Comparison of ENCODE assay signal across 15 cellular contexts in genomic region chr2:234102112-234102511, GRCh38. TPM values are rescaled to one million over a fixed set of nuclear protein-coding genes. Genes with fewer than 3 reads are reported as not detected.
DNase-seq lines count a peak whose midpoint lies in the region; ATAC-seq, FAIRE-seq and TF ChIP-seq lines count a peak whose summit lies in the region.
"Had no signal": no experiment of that assay in that cellular context is flagged by ENCODE, and none has a peak within 500 bp of the region (broad histone marks: within the 10 kb centered on the region; RNA-seq: fewer than 3 reads in every experiment).

No MANE protein-coding gene starts in this region.

- no peak overlapping the region for H2BK120ac ChIP-seq in H1 (replicated peaks; ENCODE audit: low read depth, low read length)

- H3K4me2 ChIP-seq in H1 (ENCODE audit: insufficient read depth in 1 of 2, low read depth in 2 of 2, low read length in 2 of 2), result no peak overlapping the region
- H3K4me2 ChIP-seq: SK-N-SH had no signal

- no peak overlapping the region for H2BK20ac ChIP-seq in H1 (ENCODE audit: low read length)

- TF ChIP-seq EP300 in H1 (IDR thresholded peaks at IDR 0.05; ENCODE audit: borderline replicate concordance in 1 of 2, low read depth in 2 of 2, low read length in 2 of 2) (no peak), stomach (IDR thresholded peaks at IDR 0.05) (no peak)

- H3K36me3 Mint-ChIP-seq in activated naive CD8-positive, alpha-beta T cell treated with anti-CD3 and anti-CD28 coated beads, Interleukin-2, amount 10 ng/mL, durations not matched to agents 7 days and 5 days, result peaks cover 4% of the 10 kb centered on the region
- no peaks in the 10 kb centered on the region for H3K36me3 Mint-ChIP-seq in activated naive CD8-positive, alpha-beta T cell treated with anti-CD3 and anti-CD28 coated beads for 36 hours

- no peak overlapping the region for H3K23ac ChIP-seq in H1 (ENCODE audit: insufficient read length)

- peaks cover 27% of the 10 kb centered on the region for H3K4me1 Mint-ChIP-seq in activated naive CD8-positive, alpha-beta T cell treated with anti-CD3 and anti-CD28 coated beads, Interleukin-2, amount 10 ng/mL, durations not matched to agents 7 days and 5 days
- peaks cover 18% of the 10 kb centered on the region for H3K4me1 Mint-ChIP-seq in activated naive CD8-positive, alpha-beta T cell treated with anti-CD3 and anti-CD28 coated beads for 36 hours

- H3K27me3 Mint-ChIP-seq in activated naive CD8-positive, alpha-beta T cell treated with anti-CD3 and anti-CD28 coated beads, Interleukin-2, amount 10 ng/mL, durations not matched to agents 7 days and 5 days, result peaks cover 7% of the 10 kb centered on the region
- no peaks in the 10 kb centered on the region for H3K27me3 Mint-ChIP-seq in activated naive CD8-positive, alpha-beta T cell treated with anti-CD3 and anti-CD28 coated beads for 36 hours

- DNase-seq in activated naive CD8-positive, alpha-beta T cell treated with anti-CD3 and anti-CD28 coated beads, Interleukin-2, amount 10 ng/mL, durations not matched to agents 7 days and 5 days, result no peak
- DNase-seq in activated naive CD8-positive, alpha-beta T cell treated with anti-CD3 and anti-CD28 coated beads for 36 hours, result no peak
- DNase-seq in NCI-H2107 treated with DMSO at 0.1 percent for 48 hours (lab: John Stamatoyannopoulos, UW; ENCODE audit: unreplicated experiment) (peak; percentile 13), H1 (ENCODE audit: low read depth in 1 of 2, low spot score in 2 of 2) (no peak), stomach (peak; percentile 44), GM20000 (ENCODE audit: low spot score) (no peak), posterior vena cava (ENCODE audit: low spot score) (no peak), pons (ENCODE audit: low spot score) (no peak)
- DNase-seq: activated CD4-positive, alpha-beta T cell treated with anti-CD3 and anti-CD28 coated beads for 1 hour; activated gamma-delta T cell; C1 segment of cervical spinal cord; midbrain; SK-N-SH had no signal

- no peak overlapping the region for H2BK12ac ChIP-seq in H1 (ENCODE audit: low read depth, low read length)

- H3K9me3 ChIP-seq in H1 (ENCODE audit: insufficient read depth in 2 of 2, low read depth in 1 of 2, low read length in 1 of 2) (no peaks in the 10 kb centered on the region), stomach (no peaks in the 10 kb centered on the region)
- H3K9me3 ChIP-seq: SK-N-SH had no signal

- no peaks in the 10 kb centered on the region for H3K4me1 ChIP-seq in H1 (replicated peaks in 1 of 4; ENCODE audit: control insufficient read depth in 3 of 4, insufficient read depth in 4 of 4, low read length in 3 of 4)
- no peaks in the 10 kb centered on the region for H3K4me1 ChIP-seq in stomach

- H3K4me3 ChIP-seq in H1 (ENCODE audit: extremely low read depth in 1 of 4, insufficient read depth in 2 of 4, low read depth in 3 of 4, low read length in 4 of 4) (no peak overlapping the region), stomach (no peak overlapping the region)

- H3K23me2 ChIP-seq in H1 (ENCODE audit: low read depth, low read length), result no peaks in the 10 kb centered on the region; the same call in 1 of the 2 replicates

- WGBS in H1 (ENCODE audit: extremely low coverage in 1 of 2, insufficient coverage in 1 of 2, insufficient read length in 1 of 2, insufficient replicate concordance in 2 of 2, low coverage in 1 of 2, low lambda C conversion rate in 2 of 2, missing lambda C conversion rate in 1 of 2), 2 experiments, result 81% methylated on average over 3 of the region's 3 CpGs; no CpG with 5 or more reads in 1 of the 2 experiments
- 31 to 50% (median 42%) methylated on average over 3 of the region's 3 CpGs for WGBS in stomach, 5 donors

- CTCF ChIA-PET in H1 (lab: Charles Lee; ENCODE audit: partially characterized antibody), result interaction anchor here (0.8 kb wide), 1 partner anchor 120 kb away, joined by 3 read pairs; no protein-coding TSS in a partner anchor

- no peak overlapping the region for H3K14ac ChIP-seq in H1 (ENCODE audit: insufficient read length)

- H3K79me1 ChIP-seq in H1 (ENCODE audit: low read depth, low read length), result no peaks in the 10 kb centered on the region

- no peak overlapping the region for H4K91ac ChIP-seq in H1 (replicated peaks; ENCODE audit: insufficient read length, low read length)

- H3K9ac ChIP-seq in H1 (replicated peaks in 1 of 4; ENCODE audit: extremely low read depth in 1 of 4, low read depth in 3 of 4, low read length in 3 of 4), result no peak overlapping the region
- H3K9ac ChIP-seq: SK-N-SH had no signal

- H3K18ac ChIP-seq in H1 (ENCODE audit: extremely low read depth, low read length), result no peak overlapping the region

- ATAC-seq in activated naive CD8-positive, alpha-beta T cell treated with anti-CD3 and anti-CD28 coated beads, Interleukin-2, amount 10 ng/mL, durations not matched to agents 7 days and 5 days (ENCODE audit: low read depth), result peak; percentile 85

- TF ChIP-seq POLR2A in H1 (IDR thresholded peaks at IDR 0.05; ENCODE audit: control extremely low read depth in 1 of 2, low read depth in 2 of 2, low read length in 2 of 2) (no peak), stomach (IDR thresholded peaks at IDR 0.05) (no peak)

- no peak overlapping the region for H2AK5ac ChIP-seq in H1 (ENCODE audit: low read depth, low read length)

- H3K27ac ChIP-seq in H1 (ENCODE audit: low read depth, low read length) (no peak overlapping the region), stomach (no peak overlapping the region)

- no peak overlapping the region for H3K4ac ChIP-seq in H1 (replicated peaks; ENCODE audit: insufficient read length, low read depth, low read length)

- intact Hi-C loops in stomach (cut with DNase I; ENCODE audit: low total_unique reads) (no loop called here), posterior vena cava (cut with DNase I) (no loop called here)

- H3K27me3 ChIP-seq in H1 (replicated peaks in 1 of 4; ENCODE audit: control insufficient read depth in 3 of 4, extremely low read depth in 1 of 4, insufficient read depth in 3 of 4, low read length in 3 of 4) (no peaks in the 10 kb centered on the region), stomach (no peaks in the 10 kb centered on the region)

- no peak overlapping the region for H4K8ac ChIP-seq in H1 (ENCODE audit: extremely low read depth, insufficient read depth, low read length)

- no peaks in the 10 kb centered on the region for H3K36me3 ChIP-seq in H1 (ENCODE audit: control insufficient read depth in 2 of 4, insufficient read depth in 4 of 4, low read length in 3 of 4)
- H3K36me3 ChIP-seq in stomach, result no peaks in the 10 kb centered on the region

- no peaks in the 10 kb centered on the region for H4K20me1 ChIP-seq in H1 (replicated peaks in 1 of 2; ENCODE audit: control insufficient read depth in 1 of 2, insufficient read depth in 2 of 2, low read length in 2 of 2)

- peaks cover 3% of the 10 kb centered on the region for H3K9me3 Mint-ChIP-seq in activated naive CD8-positive, alpha-beta T cell treated with anti-CD3 and anti-CD28 coated beads, Interleukin-2, amount 10 ng/mL, durations not matched to agents 7 days and 5 days
- H3K9me3 Mint-ChIP-seq in activated naive CD8-positive, alpha-beta T cell treated with anti-CD3 and anti-CD28 coated beads for 36 hours, result no peaks in the 10 kb centered on the region

- H2BK15ac ChIP-seq in H1 (ENCODE audit: low read length), result no peak overlapping the region

- peak overlapping the region; percentile 7 for H3K4me3 Mint-ChIP-seq in activated naive CD8-positive, alpha-beta T cell treated with anti-CD3 and anti-CD28 coated beads, Interleukin-2, amount 10 ng/mL, durations not matched to agents 7 days and 5 days
- H3K4me3 Mint-ChIP-seq in activated naive CD8-positive, alpha-beta T cell treated with anti-CD3 and anti-CD28 coated beads for 36 hours, result no peak overlapping the region

- no peaks in the 10 kb centered on the region for H3K79me2 ChIP-seq in H1 (ENCODE audit: control insufficient read depth in 1 of 2, insufficient read depth in 2 of 2, low read length in 2 of 2)

- H2AFZ ChIP-seq in H1 (ENCODE audit: low read length), result no peak overlapping the region

- peak; percentile 20 to 41; a peak in 3 of 4 replicates for TF ChIP-seq RAD21 in H1 (IDR thresholded peaks at IDR 0.05 in 1 of 2, conservative IDR thresholded peaks at IDR 0.05 in 1 of 2; ENCODE audit: low read depth in 2 of 2, low read length in 2 of 2)

- H4K5ac ChIP-seq in H1 (ENCODE audit: insufficient read length, low read depth, low read length), result no peak overlapping the region

- POLR2A ChIA-PET in activated naive CD8-positive, alpha-beta T cell treated with anti-CD3 and anti-CD28 coated beads, Interleukin-2, amount 10 ng/mL, durations not matched to agents 7 days and 5 days (lab: Charles Lee), result interaction anchor here (1.6 kb wide), 1 partner anchor 109 kb away, joined by 5 read pairs; no protein-coding TSS in a partner anchor
- POLR2A ChIA-PET in H1 (lab: Charles Lee; ENCODE audit: partially characterized antibody), result no interaction called here

- FAIRE-seq in H1 (lab: Jason Lieb, UNC), result no peak

- TF ChIP-seq CTCF in H1 (IDR thresholded peaks at IDR 0.05; ENCODE audit: control extremely low read depth in 1 of 3, insufficient read depth in 1 of 3, low read depth in 1 of 3, low read length in 3 of 3) (no peak), stomach (IDR thresholded peaks at IDR 0.05) (peak in 3 of 7 experiments; percentile 28 to 50 (median 34)), GM20000 (IDR thresholded peaks at IDR 0.05; ENCODE audit: extremely low read depth, missing control alignments) (no peak)

- no peak overlapping the region for H2BK5ac ChIP-seq in H1 (ENCODE audit: low read depth, low read length)

- H3K27ac Mint-ChIP-seq in activated naive CD8-positive, alpha-beta T cell treated with anti-CD3 and anti-CD28 coated beads, Interleukin-2, amount 10 ng/mL, durations not matched to agents 7 days and 5 days, result no peak overlapping the region
- no peak overlapping the region for H3K27ac Mint-ChIP-seq in activated naive CD8-positive, alpha-beta T cell treated with anti-CD3 and anti-CD28 coated beads for 36 hours

- no peak overlapping the region for H3K56ac ChIP-seq in H1 (replicated peaks; ENCODE audit: insufficient read length, low read depth, low read length)

TF ChIP-seq in H1, 55 proteins besides CTCF, POLR2A, EP300 and RAD21 (continues in another document):
- TF ChIP-seq EZH2 (IDR thresholded peaks at IDR 0.05; ENCODE audit: low read depth, low read length, severe bottlenecking), result no peak

RNA-seq across cellular contexts. Expression of gene SPP2, which starts 51.6 kb away (rescaled TPM):
- total RNA-seq in activated naive CD8-positive, alpha-beta T cell treated with anti-CD3 and anti-CD28 coated beads, Interleukin-2, amount 10 ng/mL, durations not matched to agents 7 days and 5 days, result not detected
- not detected for total RNA-seq in activated naive CD8-positive, alpha-beta T cell treated with anti-CD3 and anti-CD28 coated beads for 36 hours
- total RNA-seq in H1 (2021; fragmentation: NEBNext Ultra II Directional; extraction: Animal tissue kit (Norgen Biotek cat#: 25700)), result not detected in 2 replicates
- not detected in 2 replicates for polyA plus RNA-seq in H1 (2011; rRNA removed)
- polyA plus RNA-seq in H1 (2011; cell fraction: cytosol; rRNA removed), result not detected
- not detected for polyA plus RNA-seq in H1 (2011; cell fraction: nucleus; rRNA removed)
- not detected in 4 replicates for polyA plus RNA-seq in H1 (2012, experiment 1 of 2)
- not detected for polyA plus RNA-seq in H1 (2012, experiment 2 of 2)
- not detected for polyA plus RNA-seq in H1 (2013, experiment 1 of 2)
- polyA plus RNA-seq in H1 (2013, experiment 2 of 2), result not detected
- not detected in 2 replicates for polyA minus RNA-seq in H1 (2011; rRNA and poly(A)+ RNA removed)
- polyA minus RNA-seq in H1 (2011; cell fraction: cytosol; rRNA and poly(A)+ RNA removed), result not detected
- polyA minus RNA-seq in H1 (2011; cell fraction: nucleus; rRNA and poly(A)+ RNA removed), result not detected
- under 1 TPM in 1 of 5 donors, not detected in 4; 0.73 TPM for total RNA-seq in stomach
- not detected for polyA plus RNA-seq in stomach
- total RNA-seq in posterior vena cava, result not detected
- total RNA-seq: cerebellum, NCI-H460 had no signal

Comparison
In these comparisons a context has a peak if more than half of its experiments do, and no peak if none do; other contexts are left out.
1. DNase-seq: peak in NCI-H2107 treated with DMSO at 0.1 percent for 48 hours (single experiment) and stomach (single experiment); none in activated naive CD8-positive, alpha-beta T cell treated with anti-CD3 and anti-CD28 coated beads, Interleukin-2, amount 10 ng/mL, durations not matched to agents 7 days and 5 days (single experiment), activated naive CD8-positive, alpha-beta T cell treated with anti-CD3 and anti-CD28 coated beads for 36 hours (single experiment), H1 (0 of 2), GM20000 (single experiment), posterior vena cava (single experiment) and pons (single experiment).